8 cellular contexts compared by ENCODE assay signal in genomic region chr10:68074775-68075549, GRCh38. TPM values are rescaled to one million over a fixed set of nuclear protein-coding genes. Genes with fewer than 3 reads are reported as not detected.
A peak's percentile ranks its signal among the peaks of the same experiment; 100 is the strongest.
DNase-seq lines count a peak whose midpoint lies in the region; ATAC-seq, FAIRE-seq and TF ChIP-seq lines count a peak whose summit lies in the region.

TSS of gene HERC4 (minus strand) at chr10:68075283. CDS start at chr10:68073108, 2,175 bp downstream.

- ATAC-seq in GM19438 (IDR thresholded peaks at IDR 0.05; ENCODE audit: low read depth, unreplicated experiment) (peak; percentile 90), HG03571 (IDR thresholded peaks at IDR 0.05; ENCODE audit: unreplicated experiment) (peak; percentile 92)
- ATAC-seq in activated CD8-positive, alpha-beta memory T cell treated with anti-CD3 and anti-CD28 coated beads, Interleukin-2, amount 10 ng/mL, durations not matched to agents 7 days and 5 days = peak; percentile 87

- H3K27ac Mint-ChIP-seq in CD8-positive, alpha-beta memory T cell = peak within 1 kb of the TSS; percentile 91 to 97 (median 94)
- peak within 1 kb of the TSS; percentile 92 for H3K27ac Mint-ChIP-seq in activated CD8-positive, alpha-beta memory T cell treated with anti-CD3 and anti-CD28 coated beads, Interleukin-2, amount 10 ng/mL, durations not matched to agents 7 days and 5 days

- 3% methylated on average over 16 of the region's 64 CpGs; no CpG with 5 or more reads in 1 of the 2 experiments for WGBS in H1 (ENCODE audit: extremely low coverage in 1 of 2, insufficient coverage in 1 of 2, insufficient read length in 1 of 2, insufficient replicate concordance in 2 of 2, low coverage in 1 of 2, low lambda C conversion rate in 2 of 2, missing lambda C conversion rate in 1 of 2), 2 experiments
- WGBS in mesenchymal stem cell = under 1% methylated on average over 61 of the region's 64 CpGs

- H4K20me1 ChIP-seq in H1 (replicated peaks in 1 of 2; ENCODE audit: control insufficient read depth in 1 of 2, insufficient read depth in 2 of 2, low read length in 2 of 2) = peaks cover 0 to 3% of the 10 kb centered on the region in 2 experiments

- FAIRE-seq in H1 (lab: Jason Lieb, UNC) = no peak

- peak in 1 of 2 experiments; percentile 13; a peak in 1 of 4 replicates for TF ChIP-seq RAD21 in H1 (IDR thresholded peaks at IDR 0.05 in 1 of 2, conservative IDR thresholded peaks at IDR 0.05 in 1 of 2; ENCODE audit: low read depth in 2 of 2, low read length in 2 of 2)

- H3K79me1 ChIP-seq in H1 (ENCODE audit: low read depth, low read length) = peaks cover 3% of the 10 kb centered on the region
- no peaks in the 10 kb centered on the region for H3K79me1 ChIP-seq in mesenchymal stem cell (replicated peaks; ENCODE audit: low read length, poor library complexity, severe bottlenecking)

- H2BK5ac ChIP-seq in H1 (ENCODE audit: low read depth, low read length) = peak within 1 kb of the TSS; percentile 84
- peak within 1 kb of the TSS; percentile 83 for H2BK5ac ChIP-seq in mesenchymal stem cell (ENCODE audit: low read depth, low read length, poor library complexity, severe bottlenecking)

- H2AFZ ChIP-seq in H1 (ENCODE audit: low read length) = peak within 1 kb of the TSS; percentile 97
- H2AFZ ChIP-seq in mesenchymal stem cell (ENCODE audit: low read depth, low read length) = peak within 1 kb of the TSS; percentile 72

- TF ChIP-seq POLR2A in H1 (IDR thresholded peaks at IDR 0.05; ENCODE audit: control extremely low read depth in 1 of 2, low read depth in 2 of 2, low read length in 2 of 2) = peak in 1 of 2 experiments; percentile 63; a peak in 2 of 3 replicates

- H2BK120ac ChIP-seq in H1 (replicated peaks; ENCODE audit: low read depth, low read length) (peak within 1 kb of the TSS; percentile 16), mesenchymal stem cell (ENCODE audit: low read depth, low read length) (peak within 1 kb of the TSS; percentile 12)

- H3K14ac ChIP-seq in H1 (ENCODE audit: insufficient read length) (no peak within 1 kb of the TSS), mesenchymal stem cell (ENCODE audit: low read length in 2 of 2) (peak within 1 kb of the TSS; percentile 19 to 84)

- peak within 1 kb of the TSS; percentile 96 for H4K5ac ChIP-seq in H1 (ENCODE audit: insufficient read length, low read depth, low read length)

- H3K23ac ChIP-seq in H1 (ENCODE audit: insufficient read length) (no peak within 1 kb of the TSS), mesenchymal stem cell (ENCODE audit: low read length in 2 of 2) (peak within 1 kb of the TSS in 1 of 2 experiments; percentile 20)

- no peaks in the 10 kb centered on the region for H3K9me3 Mint-ChIP-seq in CD8-positive, alpha-beta memory T cell
- H3K9me3 Mint-ChIP-seq in activated CD8-positive, alpha-beta memory T cell treated with anti-CD3 and anti-CD28 coated beads, Interleukin-2, amount 10 ng/mL, durations not matched to agents 7 days and 5 days (ENCODE audit: low read depth) = no peaks in the 10 kb centered on the region

- POLR2A ChIA-PET in CD8-positive, alpha-beta memory T cell (lab: Charles Lee) = interaction anchor here (0.7 kb wide), 1 partner anchor 256 kb away, joined by 3 read pairs; the partner anchor contains the start of gene HNRNPH3
- POLR2A ChIA-PET in H1 (lab: Charles Lee; ENCODE audit: partially characterized antibody) = interaction anchor here (1.0 to 1.4 kb wide), 3 partner anchors 11 to 156 kb away, joined by 3 read pairs; no protein-coding TSS in a partner anchor

- no peaks in the 10 kb centered on the region for H3K27me3 ChIP-seq in CD8-positive, alpha-beta memory T cell (ENCODE audit: insufficient read depth, low read length, poor library complexity, severe bottlenecking)
- H3K27me3 ChIP-seq in H1 (replicated peaks in 1 of 4; ENCODE audit: control insufficient read depth in 3 of 4, extremely low read depth in 1 of 4, insufficient read depth in 3 of 4, low read length in 3 of 4) (no peaks in the 10 kb centered on the region), mesenchymal stem cell (ENCODE audit: control insufficient read depth in 1 of 2, insufficient read depth in 1 of 2, low read length in 2 of 2) (no peaks in the 10 kb centered on the region)

- peaks cover 7% of the 10 kb centered on the region for H3K36me3 ChIP-seq in CD8-positive, alpha-beta memory T cell (ENCODE audit: insufficient read depth, low read length)
- peaks cover 0 to 19% (median 0%) of the 10 kb centered on the region in 4 experiments; a peak in 3 of 8 replicates for H3K36me3 ChIP-seq in H1 (ENCODE audit: control insufficient read depth in 2 of 4, insufficient read depth in 4 of 4, low read length in 3 of 4)
- peaks cover 0 to 19% of the 10 kb centered on the region in 2 experiments for H3K36me3 ChIP-seq in mesenchymal stem cell (ENCODE audit: control insufficient read depth in 1 of 2, insufficient read depth in 2 of 2, low read depth in 1 of 2, low read length in 2 of 2)

- TF ChIP-seq CTCF in H1 (IDR thresholded peaks at IDR 0.05; ENCODE audit: control extremely low read depth in 1 of 3, insufficient read depth in 1 of 3, low read depth in 1 of 3, low read length in 3 of 3) = no peak

- no peak within 1 kb of the TSS for H2BK20ac ChIP-seq in H1 (ENCODE audit: low read length)

- peak; percentile 86 to 92 (median 87) for DNase-seq in CD8-positive, alpha-beta memory T cell
- peak; percentile 82 for DNase-seq in NK-92 treated with Interleukin-12 subunit alpha and Interleukin-12 subunit beta, amount 100 ng/mL, for 24 hours (lab: John Stamatoyannopoulos, UW)
- DNase-seq in activated CD8-positive, alpha-beta memory T cell treated with anti-CD3 and anti-CD28 coated beads, Interleukin-2, amount 10 ng/mL, durations not matched to agents 7 days and 5 days = peak; percentile 92
- DNase-seq in H1 (ENCODE audit: low read depth in 1 of 2, low spot score in 2 of 2) (peak; percentile 66 to 86), mesenchymal stem cell (peak; percentile 96)
- peak; percentile 80 for DNase-seq in stimulated activated CD8-positive, alpha-beta memory T cell treated with anti-CD3 and anti-CD28 coated beads, Interleukin-12 subunit alpha, Interleukin-12 subunit beta, amount 100 ng/mL, for 24 hours (ENCODE audit: extremely low read depth)

- H3K4ac ChIP-seq in H1 (replicated peaks; ENCODE audit: insufficient read length, low read depth, low read length) (peak within 1 kb of the TSS; percentile 62), mesenchymal stem cell (ENCODE audit: low read depth in 1 of 2, low read length in 2 of 2) (peak within 1 kb of the TSS; percentile 62 to 94)

- H3K9me3 ChIP-seq in CD8-positive, alpha-beta memory T cell (ENCODE audit: low read length) = no peaks in the 10 kb centered on the region
- no peaks in the 10 kb centered on the region for H3K9me3 ChIP-seq in H1 (ENCODE audit: insufficient read depth in 2 of 2, low read depth in 1 of 2, low read length in 1 of 2)
- no peaks in the 10 kb centered on the region for H3K9me3 ChIP-seq in mesenchymal stem cell (ENCODE audit: control insufficient read depth, low read length)

- CTCF ChIA-PET in CD8-positive, alpha-beta memory T cell (lab: Charles Lee) = no interaction called here
- CTCF ChIA-PET in activated CD8-positive, alpha-beta memory T cell treated with anti-CD3 and anti-CD28 coated beads, Interleukin-2, amount 10 ng/mL, durations not matched to agents 7 days and 5 days (lab: Charles Lee) = interaction anchor here (1.5 kb wide), 1 partner anchor 286 kb away, joined by 4 read pairs; no protein-coding TSS in a partner anchor
- CTCF ChIA-PET in H1 (lab: Charles Lee; ENCODE audit: partially characterized antibody) = interaction anchor here (0.6 to 1.4 kb wide), 2 partner anchors 30 to 81 kb away, joined by 3 read pairs; no protein-coding TSS in a partner anchor

- peaks cover 0 to 44% of the 10 kb centered on the region in 2 experiments; a peak in 3 of 4 replicates for H3K79me2 ChIP-seq in H1 (ENCODE audit: control insufficient read depth in 1 of 2, insufficient read depth in 2 of 2, low read length in 2 of 2)

- H3K4me1 ChIP-seq in CD8-positive, alpha-beta memory T cell (ENCODE audit: insufficient read depth, low read length) = peaks cover 31% of the 10 kb centered on the region
- peaks cover 0 to 10% (median 2%) of the 10 kb centered on the region in 4 experiments; a peak in 2 of 7 replicates for H3K4me1 ChIP-seq in H1 (replicated peaks in 1 of 4; ENCODE audit: control insufficient read depth in 3 of 4, insufficient read depth in 4 of 4, low read length in 3 of 4)
- no peaks in the 10 kb centered on the region for H3K4me1 ChIP-seq in mesenchymal stem cell (ENCODE audit: control insufficient read depth, insufficient read depth, low read depth, low read length)

- H2AK5ac ChIP-seq in H1 (ENCODE audit: low read depth, low read length) (peak within 1 kb of the TSS; percentile 79; the same call in 1 of the 2 replicates), mesenchymal stem cell (ENCODE audit: low read length, severe bottlenecking) (peak within 1 kb of the TSS; percentile 49)

- peaks cover 40 to 45% (median 44%) of the 10 kb centered on the region in 3 donors for H3K4me1 Mint-ChIP-seq in CD8-positive, alpha-beta memory T cell
- peaks cover 48% of the 10 kb centered on the region for H3K4me1 Mint-ChIP-seq in activated CD8-positive, alpha-beta memory T cell treated with anti-CD3 and anti-CD28 coated beads, Interleukin-2, amount 10 ng/mL, durations not matched to agents 7 days and 5 days

- peak within 1 kb of the TSS; percentile 73 for H3K4me3 ChIP-seq in CD8-positive, alpha-beta memory T cell (ENCODE audit: low read length)
- peak within 1 kb of the TSS; percentile 78 to 92 (median 87) for H3K4me3 ChIP-seq in H1 (ENCODE audit: extremely low read depth in 1 of 4, insufficient read depth in 2 of 4, low read depth in 3 of 4, low read length in 4 of 4)
- peak within 1 kb of the TSS; percentile 77 to 88 for H3K4me3 ChIP-seq in mesenchymal stem cell (ENCODE audit: insufficient read depth in 1 of 2, low read depth in 1 of 2, low read length in 2 of 2)

- H3K4me2 ChIP-seq in H1 (ENCODE audit: insufficient read depth in 1 of 2, low read depth in 2 of 2, low read length in 2 of 2) = peak within 1 kb of the TSS; percentile 65 to 68
- H3K4me2 ChIP-seq in mesenchymal stem cell (ENCODE audit: low read length, poor library complexity, severe bottlenecking) = peak within 1 kb of the TSS; percentile 60

- peak within 1 kb of the TSS; percentile 97 for H3K27ac ChIP-seq in CD8-positive, alpha-beta memory T cell (ENCODE audit: low read depth, low read length)
- peak within 1 kb of the TSS; percentile 70; the same call in 1 of the 2 replicates for H3K27ac ChIP-seq in H1 (ENCODE audit: low read depth, low read length)
- H3K27ac ChIP-seq in mesenchymal stem cell (ENCODE audit: low read length, poor library complexity, severe bottlenecking) = peak within 1 kb of the TSS; percentile 99

- H4K91ac ChIP-seq in H1 (replicated peaks; ENCODE audit: insufficient read length, low read length) (peak within 1 kb of the TSS; percentile 83), mesenchymal stem cell (ENCODE audit: low read length) (peak within 1 kb of the TSS; percentile 91)

- peak within 1 kb of the TSS; percentile 74 to 92 (median 80) for H3K9ac ChIP-seq in H1 (replicated peaks in 1 of 4; ENCODE audit: extremely low read depth in 1 of 4, low read depth in 3 of 4, low read length in 3 of 4)
- H3K9ac ChIP-seq in mesenchymal stem cell (ENCODE audit: low read length) = peak within 1 kb of the TSS; percentile 98

- H2BK12ac ChIP-seq in H1 (ENCODE audit: low read depth, low read length) (0 out of 2 replicates have a peak within 1 kb of the TSS, but pooled peaks have one; percentile 51), mesenchymal stem cell (ENCODE audit: low read length in 2 of 2) (peak within 1 kb of the TSS; percentile 13 to 38)

- peaks cover 0 to 4% of the 10 kb centered on the region in 2 donors for H3K27me3 Mint-ChIP-seq in CD8-positive, alpha-beta memory T cell
- no peaks in the 10 kb centered on the region for H3K27me3 Mint-ChIP-seq in activated CD8-positive, alpha-beta memory T cell treated with anti-CD3 and anti-CD28 coated beads, Interleukin-2, amount 10 ng/mL, durations not matched to agents 7 days and 5 days

- peak within 1 kb of the TSS; percentile 96 for H3K56ac ChIP-seq in H1 (replicated peaks; ENCODE audit: insufficient read length, low read depth, low read length)

- H4K8ac ChIP-seq in H1 (ENCODE audit: extremely low read depth, insufficient read depth, low read length) = peak within 1 kb of the TSS; percentile 89
- peak within 1 kb of the TSS; percentile 89 for H4K8ac ChIP-seq in mesenchymal stem cell (ENCODE audit: low read length)

- 0 out of 2 replicates have a peak within 1 kb of the TSS, but pooled peaks have one; percentile 74 for H2BK15ac ChIP-seq in H1 (ENCODE audit: low read length)
- peak within 1 kb of the TSS; percentile 38 for H2BK15ac ChIP-seq in mesenchymal stem cell (ENCODE audit: low read depth, poor library complexity, severe bottlenecking)

- peak within 1 kb of the TSS; percentile 92 for H3K18ac ChIP-seq in H1 (ENCODE audit: extremely low read depth, low read length)
- H3K18ac ChIP-seq in mesenchymal stem cell (ENCODE audit: low read depth in 1 of 2, low read length in 2 of 2) = peak within 1 kb of the TSS; percentile 89 to 98

- H3K23me2 ChIP-seq in H1 (ENCODE audit: low read depth, low read length) = peaks cover 4% of the 10 kb centered on the region

- peaks cover 0 to 22% (median 9%) of the 10 kb centered on the region in 3 donors for H3K36me3 Mint-ChIP-seq in CD8-positive, alpha-beta memory T cell
- peaks cover 21% of the 10 kb centered on the region for H3K36me3 Mint-ChIP-seq in activated CD8-positive, alpha-beta memory T cell treated with anti-CD3 and anti-CD28 coated beads, Interleukin-2, amount 10 ng/mL, durations not matched to agents 7 days and 5 days

- H3K4me3 Mint-ChIP-seq in CD8-positive, alpha-beta memory T cell = peak within 1 kb of the TSS; percentile 93 to 98 (median 96)
- peak within 1 kb of the TSS; percentile 98 for H3K4me3 Mint-ChIP-seq in activated CD8-positive, alpha-beta memory T cell treated with anti-CD3 and anti-CD28 coated beads, Interleukin-2, amount 10 ng/mL, durations not matched to agents 7 days and 5 days

- no peak for TF ChIP-seq EP300 in H1 (IDR thresholded peaks at IDR 0.05; ENCODE audit: borderline replicate concordance in 1 of 2, low read depth in 2 of 2, low read length in 2 of 2)

RNA-seq across cellular contexts. Expression of gene HERC4, which starts in this region (rescaled TPM):
- 10 to 100 TPM; 41.0 to 41.6 TPM for total RNA-seq in CD8-positive, alpha-beta memory T cell
- 19.0 TPM for polyA plus RNA-seq in CD8-positive, alpha-beta memory T cell
- 10 to 100 TPM; 56.5 to 59.1 TPM for total RNA-seq in activated CD8-positive, alpha-beta memory T cell treated with anti-CD3 and anti-CD28 coated beads, Interleukin-2, amount 10 ng/mL, durations not matched to agents 7 days and 5 days
- total RNA-seq in H1 (2021; fragmentation: NEBNext Ultra II Directional; extraction: Animal tissue kit (Norgen Biotek cat#: 25700)) = 39.3 and 44.0 TPM in 2 replicates
- polyA plus RNA-seq in H1 (2011; rRNA removed) = 5.7 and 7.5 TPM in 2 replicates
- 12.9 TPM for polyA plus RNA-seq in H1 (2011; cell fraction: cytosol; rRNA removed)
- 10.1 TPM for polyA plus RNA-seq in H1 (2011; cell fraction: nucleus; rRNA removed)
- 11.5 to 27.3 TPM (median 15.4 TPM) in 4 replicates for polyA plus RNA-seq in H1 (2012, experiment 1 of 2)
- 2.5 TPM for polyA plus RNA-seq in H1 (2012, experiment 2 of 2)
- polyA plus RNA-seq in H1 (2013, experiment 1 of 2) = 13.7 TPM
- polyA plus RNA-seq in H1 (2013, experiment 2 of 2) = 13.0 TPM
- 19.8 and 21.7 TPM in 2 replicates for polyA minus RNA-seq in H1 (2011; rRNA and poly(A)+ RNA removed)
- 14.8 TPM for polyA minus RNA-seq in H1 (2011; cell fraction: cytosol; rRNA and poly(A)+ RNA removed)
- 40.2 TPM for polyA minus RNA-seq in H1 (2011; cell fraction: nucleus; rRNA and poly(A)+ RNA removed)
- 20.9 TPM for polyA plus RNA-seq in mesenchymal stem cell (2013, experiment 1 of 2)
- 20.2 TPM for polyA plus RNA-seq in mesenchymal stem cell (2013, experiment 2 of 2)

Comparison
In these comparisons a context has a peak if more than half of its experiments do, and no peak if none do; other contexts are left out.
1. Peak in every context shown above with its lines: DNase-seq, ATAC-seq, H3K4me3 ChIP-seq and H3K27ac ChIP-seq.